In genomic region chr1:39671793-39672550, GRCh38 we compare ENCODE assay signal across 8 cellular contexts. TPM values are rescaled to one million over a fixed set of nuclear protein-coding genes. Genes with fewer than 3 reads are reported as not detected.
DNase-seq lines count a peak whose midpoint lies in the region; ATAC-seq and TF ChIP-seq lines count a peak whose summit lies in the region.

Gene NT5C1A, minus strand, starts transcription at chr1:39672107. Its CDS starts 69 bp downstream, at chr1:39672038.

- H3K4me3 ChIP-seq in gastroesophageal sphincter (peak within 1 kb of the TSS; percentile 28 to 57), osteoblast (ENCODE audit: insufficient read depth, low read length) (peak within 1 kb of the TSS; percentile 61)

- H3K4me1 Mint-ChIP-seq in activated T-helper 17 cell treated with anti-CD3 and anti-CD28 coated beads, Interleukin-2, amount 50 U/mL, for 72 hours = no peaks in the 10 kb centered on the region

- peak; percentile 43 for DNase-seq in Ammon's horn (ENCODE audit: low spot score)
- peak; percentile 91 for DNase-seq in osteoblast (ENCODE audit: insufficient read length, low spot score, missing footprints)
- DNase-seq in SK-N-DZ (ENCODE audit: low spot score) = no peak
- DNase-seq in NCI-H446 (lab: John Stamatoyannopoulos, UW) = no peak

- TF ChIP-seq EP300 in gastroesophageal sphincter (IDR thresholded peaks at IDR 0.05) = no peak

- H3K4me1 ChIP-seq in gastroesophageal sphincter (peaks cover 0 to 23% (median 13%) of the 10 kb centered on the region in 3 donors), osteoblast (ENCODE audit: insufficient read depth, low read length) (peaks cover 11% of the 10 kb centered on the region)

- no peaks in the 10 kb centered on the region for H3K79me2 ChIP-seq in osteoblast (ENCODE audit: insufficient read depth, low read length)

- H4K20me1 ChIP-seq in osteoblast (ENCODE audit: insufficient read depth, low read length) = no peaks in the 10 kb centered on the region

- H3K27me3 Mint-ChIP-seq in activated T-helper 17 cell treated with anti-CD3 and anti-CD28 coated beads, Interleukin-2, amount 50 U/mL, for 72 hours = peaks cover 9% of the 10 kb centered on the region

- H3K36me3 ChIP-seq in gastroesophageal sphincter = no peaks in the 10 kb centered on the region
- no peaks in the 10 kb centered on the region for H3K36me3 ChIP-seq in osteoblast (ENCODE audit: insufficient read depth, low read length)

- H3K9me3 ChIP-seq in gastroesophageal sphincter (no peaks in the 10 kb centered on the region), osteoblast (ENCODE audit: low read depth, low read length) (no peaks in the 10 kb centered on the region)

- no peak for TF ChIP-seq CTCF in gastroesophageal sphincter (IDR thresholded peaks at IDR 0.05)
- TF ChIP-seq CTCF in osteoblast (IDR thresholded peaks at IDR 0.05; ENCODE audit: extremely low read depth, low read depth, low read length) = no peak

- ATAC-seq in HG02852 (IDR thresholded peaks at IDR 0.05; ENCODE audit: unreplicated experiment) (peak; percentile 46), gastroesophageal sphincter (peak; percentile 40), GM18868 (IDR thresholded peaks at IDR 0.05; ENCODE audit: unreplicated experiment) (no peak)
- ATAC-seq in activated T-helper 17 cell treated with anti-CD3 and anti-CD28 coated beads, Interleukin-2, amount 50 U/mL, for 72 hours (replicated peaks) = peak; percentile 49

- no peak within 1 kb of the TSS for H3K27ac ChIP-seq in gastroesophageal sphincter
- H3K27ac ChIP-seq in osteoblast (ENCODE audit: low read depth, low read length) = no peak within 1 kb of the TSS

- H3K36me3 Mint-ChIP-seq in activated T-helper 17 cell treated with anti-CD3 and anti-CD28 coated beads, Interleukin-2, amount 50 U/mL, for 72 hours (ENCODE audit: low read depth) = no peaks in the 10 kb centered on the region

- peak within 1 kb of the TSS; percentile 79 for H3K4me2 ChIP-seq in osteoblast (ENCODE audit: insufficient read depth, low read length)

- H3K4me3 Mint-ChIP-seq in activated T-helper 17 cell treated with anti-CD3 and anti-CD28 coated beads, Interleukin-2, amount 50 U/mL, for 72 hours = peak within 1 kb of the TSS; percentile 53

- H3K9me3 Mint-ChIP-seq in activated T-helper 17 cell treated with anti-CD3 and anti-CD28 coated beads, Interleukin-2, amount 50 U/mL, for 72 hours = no peaks in the 10 kb centered on the region

- no peak within 1 kb of the TSS for H3K27ac Mint-ChIP-seq in activated T-helper 17 cell treated with anti-CD3 and anti-CD28 coated beads, Interleukin-2, amount 50 U/mL, for 72 hours

- peak within 1 kb of the TSS; percentile 31 for H2AFZ ChIP-seq in osteoblast (ENCODE audit: low read length)

- TF ChIP-seq POLR2A in gastroesophageal sphincter (IDR thresholded peaks at IDR 0.05) = no peak

- WGBS in gastroesophageal sphincter (ENCODE audit: low coverage in 1 of 2), 2 donors = 0 to 13% methylated on average over 1 of the region's 55 CpGs

- peaks cover 51% of the 10 kb centered on the region for H3K27me3 ChIP-seq in gastroesophageal sphincter
- H3K27me3 ChIP-seq in osteoblast (ENCODE audit: insufficient read depth, low read length) = peaks cover 47% of the 10 kb centered on the region

RNA-seq across cellular contexts. Expression of gene NT5C1A, which starts in this region (rescaled TPM):
- not detected for total RNA-seq in activated T-helper 17 cell treated with anti-CD3 and anti-CD28 coated beads, Interleukin-2, amount 50 U/mL, for 72 hours
- 1 to 10 TPM in 1 of 4 donors, not detected in 3; 1.1 TPM for total RNA-seq in gastroesophageal sphincter
- total RNA-seq in osteoblast = not detected in 2 replicates
- polyA plus RNA-seq in SK-N-DZ (2014; cell fraction: cytosol; rRNA removed) = 0.22 and 0.23 TPM in 2 replicates
- polyA plus RNA-seq in SK-N-DZ (2014; cell fraction: nucleus; rRNA removed) = not detected in 2 replicates

Comparison
In these comparisons a context has a peak if more than half of its experiments do, and no peak if none do; other contexts are left out.
1. Peak in ATAC-seq in activated T-helper 17 cell treated with anti-CD3 and anti-CD28 coated beads, Interleukin-2, amount 50 U/mL, for 72 hours; RNA of the gene not detected or under 1 TPM.
2. Peak in DNase-seq, H3K4me3 ChIP-seq and H3K4me2 ChIP-seq in osteoblast; RNA of the gene not detected or under 1 TPM.